In the genomic region with DNA sequence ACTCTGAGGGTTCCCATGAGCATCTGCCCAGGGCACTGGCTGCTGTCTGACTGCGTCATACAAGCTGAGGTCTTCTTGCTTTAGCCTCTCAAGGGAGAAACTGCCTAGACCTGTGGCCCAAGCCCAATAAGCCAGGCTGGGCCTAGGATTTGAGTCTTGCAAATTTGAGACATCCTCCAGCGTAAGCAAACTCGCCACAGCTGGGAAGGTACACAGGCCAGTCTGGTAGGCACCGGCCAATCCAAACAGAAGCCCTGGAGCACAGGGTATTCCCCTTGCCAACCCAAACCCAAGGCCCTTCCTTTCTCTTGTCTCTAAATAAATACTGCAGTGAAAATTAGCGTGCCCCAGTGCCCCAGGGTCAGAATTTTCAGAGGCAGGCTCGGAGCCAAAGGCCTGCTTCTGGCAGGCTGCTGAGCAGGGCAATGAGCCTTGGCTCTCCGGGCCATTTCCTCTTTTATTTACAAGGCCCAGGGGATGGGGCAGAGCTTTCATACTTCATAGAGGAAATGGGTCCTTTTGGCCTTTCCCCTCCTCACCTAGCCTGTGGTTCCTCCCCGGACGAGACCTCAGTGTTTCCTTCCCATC, we compare ENCODE assay signal across 9 cellular contexts. TPM values are rescaled to one million over a fixed set of nuclear protein-coding genes. Genes with fewer than 3 reads are reported as not detected.
DNase-seq lines count a peak whose midpoint lies in the region; ATAC-seq and TF ChIP-seq lines count a peak whose summit lies in the region.
"Had no signal": no experiment of that assay in that cellular context is flagged by ENCODE, and none has a peak within 500 bp of the region (broad histone marks: within the 10 kb centered on the region; RNA-seq: fewer than 3 reads in every experiment).

No MANE protein-coding gene starts in this region.

- ATAC-seq in sciatic nerve, result peak; percentile 93
- no peak for ATAC-seq in stimulated activated naive CD8-positive, alpha-beta T cell treated with anti-CD3 and anti-CD28 coated beads, Interleukin-15, amount 100 ng/mL, for 72 hours
- ATAC-seq in GM18867 (IDR thresholded peaks at IDR 0.05; ENCODE audit: unreplicated experiment), result no peak
- ATAC-seq: HCT116 had no signal

- intact Hi-C loops in sciatic nerve (cut with DNase I), result loop anchor here (10.0 kb wide), 1 partner anchor 358 kb away; no protein-coding TSS in a partner anchor

- H3K4me3 Mint-ChIP-seq in HFFc6, result no peak overlapping the region
- no peak overlapping the region for H3K4me3 Mint-ChIP-seq in type B pancreatic cell
- H3K4me3 Mint-ChIP-seq in stimulated activated naive CD8-positive, alpha-beta T cell treated with anti-CD3 and anti-CD28 coated beads, Interleukin-15, amount 100 ng/mL, for 72 hours, result no peak overlapping the region

- H3K27ac Mint-ChIP-seq in HFFc6, result peak overlapping the region; percentile 20; the same call in 1 of the 2 replicates
- H3K27ac Mint-ChIP-seq in type B pancreatic cell, result no peak overlapping the region
- peak overlapping the region in 1 of 2 donors; percentile 76 for H3K27ac Mint-ChIP-seq in stimulated activated naive CD8-positive, alpha-beta T cell treated with anti-CD3 and anti-CD28 coated beads, Interleukin-15, amount 100 ng/mL, for 72 hours

- H3K27me3 Mint-ChIP-seq in HFFc6 (ENCODE audit: insufficient read depth) (no peaks in the 10 kb centered on the region), type B pancreatic cell (no peaks in the 10 kb centered on the region)
- H3K27me3 Mint-ChIP-seq in stimulated activated naive CD8-positive, alpha-beta T cell treated with anti-CD3 and anti-CD28 coated beads, Interleukin-15, amount 100 ng/mL, for 72 hours, result no peaks in the 10 kb centered on the region

- no peak for TF ChIP-seq CTCF in HFFc6 (IDR thresholded peaks at IDR 0.05)
- no peak for TF ChIP-seq CTCF in type B pancreatic cell (conservative IDR thresholded peaks at IDR 0.05)

- H3K36me3 Mint-ChIP-seq in HFFc6 (ENCODE audit: low read depth), result peaks cover 33% of the 10 kb centered on the region
- H3K36me3 Mint-ChIP-seq in type B pancreatic cell, result peaks cover 20% of the 10 kb centered on the region

- DNase-seq in COR-L47 (lab: John Stamatoyannopoulos, UW) (peak; percentile 18), HFFc6 (no peak), SHP77 treated with DMSO at 0.1 percent for 48 hours (lab: John Stamatoyannopoulos, UW) (peak; percentile 27), foreskin melanocyte (peak; percentile 82), sciatic nerve (ENCODE audit: low spot score) (peak; percentile 85), type B pancreatic cell (ENCODE audit: extremely low spot score, unreplicated experiment) (no peak)
- DNase-seq in stimulated activated naive CD8-positive, alpha-beta T cell treated with anti-CD3 and anti-CD28 coated beads, Interleukin-15, amount 100 ng/mL, for 72 hours, result no peak

- H3K4me1 Mint-ChIP-seq in HFFc6 (ENCODE audit: low read depth) (peaks cover 21% of the 10 kb centered on the region), type B pancreatic cell (ENCODE audit: unreplicated experiment) (no peaks in the 10 kb centered on the region)
- peaks cover 27% of the 10 kb centered on the region for H3K4me1 Mint-ChIP-seq in stimulated activated naive CD8-positive, alpha-beta T cell treated with anti-CD3 and anti-CD28 coated beads, Interleukin-15, amount 100 ng/mL, for 72 hours

- no peaks in the 10 kb centered on the region for H3K9me3 Mint-ChIP-seq in HFFc6
- no peaks in the 10 kb centered on the region for H3K9me3 Mint-ChIP-seq in type B pancreatic cell
- no peaks in the 10 kb centered on the region for H3K9me3 Mint-ChIP-seq in stimulated activated naive CD8-positive, alpha-beta T cell treated with anti-CD3 and anti-CD28 coated beads, Interleukin-15, amount 100 ng/mL, for 72 hours

RNA-seq across cellular contexts. Expression of a gene that starts 33.3 kb away (rescaled TPM):
- 10 to 100 TPM; 32.2 to 37.6 (median 34.8) TPM for total RNA-seq in HFFc6 (2021; fragmentation: NEBNext Ultra II Directional; extraction: Animal tissue kit (Norgen Biotek cat#: 25700))
- total RNA-seq in sciatic nerve (24.6 TPM), type B pancreatic cell (ENCODE audit: low replicate concordance) (54.9 and 57.6 TPM in 2 replicates)

RNA-seq across cellular contexts. Expression of a gene that starts 33.7 kb away (rescaled TPM):
- total RNA-seq in HFFc6 (2021; fragmentation: NEBNext Ultra II Directional; extraction: Animal tissue kit (Norgen Biotek cat#: 25700)), result 10 to 100 TPM; 59.5 to 75.4 (median 69.3) TPM
- total RNA-seq in sciatic nerve (90.7 TPM), type B pancreatic cell (ENCODE audit: low replicate concordance) (116 and 155 TPM in 2 replicates)

Comparison
In these comparisons a context has a peak if more than half of its experiments do, and no peak if none do; other contexts are left out.
1. DNase-seq: peak in COR-L47 (single experiment), SHP77 treated with DMSO at 0.1 percent for 48 hours (single experiment), foreskin melanocyte (single experiment) and sciatic nerve (single experiment); none in HFFc6 (single experiment), type B pancreatic cell (single experiment) and stimulated activated naive CD8-positive, alpha-beta T cell treated with anti-CD3 and anti-CD28 coated beads, Interleukin-15, amount 100 ng/mL, for 72 hours (0 of 2).